1 cellular context compared by ENCODE assay signal in genomic region chr4:78138252-78138651, GRCh38.
TF ChIP-seq lines count a peak whose summit lies in the region.

No MANE protein-coding gene starts in this region.

TF ChIP-seq in HepG2, 621 proteins besides CTCF, POLR2A, EP300 and RAD21 (continued from another document and continues in another):
- TF ChIP-seq ZBTB34 (CRISPR knock-in tag; IDR thresholded peaks at IDR 0.05) (no peak), ZFP36L1 (CRISPR knock-in tag; IDR thresholded peaks at IDR 0.05) (no peak), HOXA7 (CRISPR knock-in tag; IDR thresholded peaks at IDR 0.05) (no peak), PTBP1 (IDR thresholded peaks at IDR 0.05; ENCODE audit: low read depth, low read length, poor library complexity, severe bottlenecking) (no peak), SOX6 (IDR thresholded peaks at IDR 0.05) (no peak), SOX6 (CRISPR knock-in tag; IDR thresholded peaks at IDR 0.05) (0 out of 2 replicates have a peak, but pooled peaks have one; percentile 19), ZNF260 (CRISPR knock-in tag; IDR thresholded peaks at IDR 0.05; ENCODE audit: borderline replicate concordance, low read depth) (no peak), ELF4 (CRISPR knock-in tag; IDR thresholded peaks at IDR 0.05; ENCODE audit: borderline replicate concordance) (no peak), HNF4G (IDR thresholded peaks at IDR 0.05; ENCODE audit: borderline replicate concordance, low read depth, low read length) (0 out of 2 replicates have a peak, but pooled peaks have one; percentile 17), HNF4G (CRISPR knock-in tag; IDR thresholded peaks at IDR 0.05; ENCODE audit: borderline replicate concordance, low read depth) (no peak), HMG20A (CRISPR knock-in tag; IDR thresholded peaks at IDR 0.05; ENCODE audit: borderline replicate concordance) (peak; percentile 19; the same call in 1 of the 2 replicates), ZNF841 (CRISPR knock-in tag; IDR thresholded peaks at IDR 0.05; ENCODE audit: borderline replicate concordance) (no peak), HINFP (CRISPR knock-in tag; IDR thresholded peaks at IDR 0.05; ENCODE audit: low read depth) (no peak), FOXJ3 (CRISPR knock-in tag; IDR thresholded peaks at IDR 0.05; ENCODE audit: borderline replicate concordance) (peak; percentile 51; the same call in 1 of the 2 replicates), ZNF484 (CRISPR knock-in tag; IDR thresholded peaks at IDR 0.05; ENCODE audit: borderline replicate concordance, low read depth) (no peak), ZNF816 (CRISPR knock-in tag; IDR thresholded peaks at IDR 0.05; ENCODE audit: borderline replicate concordance) (no peak), NR3C1 (CRISPR knock-in tag; IDR thresholded peaks at IDR 0.05) (no peak), ATM (IDR thresholded peaks at IDR 0.05; ENCODE audit: borderline replicate concordance) (no peak), ZNF24 (IDR thresholded peaks at IDR 0.05) (no peak), HNF4A (CRISPR knock-in tag; IDR thresholded peaks at IDR 0.05) (peak; percentile 81), ZNF737 (CRISPR knock-in tag; IDR thresholded peaks at IDR 0.05; ENCODE audit: borderline replicate concordance) (no peak), GTF2F1 (IDR thresholded peaks at IDR 0.05; ENCODE audit: low read length) (no peak), TCF12 (IDR thresholded peaks at IDR 0.05) (no peak), TCF12 (CRISPR knock-in tag; IDR thresholded peaks at IDR 0.05) (no peak), JUND (CRISPR knock-in tag; IDR thresholded peaks at IDR 0.05) (no peak), ZNF703 (CRISPR knock-in tag; IDR thresholded peaks at IDR 0.05; ENCODE audit: borderline replicate concordance) (no peak), ZIK1 (CRISPR knock-in tag; IDR thresholded peaks at IDR 0.05; ENCODE audit: borderline replicate concordance, low read depth) (no peak), HNRNPLL (IDR thresholded peaks at IDR 0.05; ENCODE audit: low read depth, low read length, poor library complexity, severe bottlenecking) (no peak), GATAD2A (CRISPR knock-in tag; IDR thresholded peaks at IDR 0.05) (peak; percentile 66), TERF1 (CRISPR knock-in tag; IDR thresholded peaks at IDR 0.05) (no peak), ZFP37 (CRISPR knock-in tag; IDR thresholded peaks at IDR 0.05; ENCODE audit: borderline replicate concordance) (no peak), ZNF549 (CRISPR knock-in tag; IDR thresholded peaks at IDR 0.05) (no peak), RFX1 (IDR thresholded peaks at IDR 0.05) (no peak), HOMEZ (CRISPR knock-in tag; IDR thresholded peaks at IDR 0.05; ENCODE audit: low read depth) (no peak), NR2F6 (IDR thresholded peaks at IDR 0.05) (no peak), NR2F6 (CRISPR knock-in tag; IDR thresholded peaks at IDR 0.05) (no peak), ZNF609 (CRISPR knock-in tag; IDR thresholded peaks at IDR 0.05; ENCODE audit: borderline replicate concordance) (no peak), TCF7 (IDR thresholded peaks at IDR 0.05; ENCODE audit: low read depth) (peak; percentile 25; the same call in 1 of the 2 replicates), NR2C2 (CRISPR knock-in tag; IDR thresholded peaks at IDR 0.05; ENCODE audit: borderline replicate concordance) (no peak), ZBTB42 (CRISPR knock-in tag; IDR thresholded peaks at IDR 0.05) (no peak), ATF4 (CRISPR knock-in tag; IDR thresholded peaks at IDR 0.05) (no peak), NFKBIZ (CRISPR knock-in tag; IDR thresholded peaks at IDR 0.05) (no peak), ZNF616 (CRISPR knock-in tag; IDR thresholded peaks at IDR 0.05; ENCODE audit: low read depth) (no peak)
- TF ChIP-seq, protein P1, sequence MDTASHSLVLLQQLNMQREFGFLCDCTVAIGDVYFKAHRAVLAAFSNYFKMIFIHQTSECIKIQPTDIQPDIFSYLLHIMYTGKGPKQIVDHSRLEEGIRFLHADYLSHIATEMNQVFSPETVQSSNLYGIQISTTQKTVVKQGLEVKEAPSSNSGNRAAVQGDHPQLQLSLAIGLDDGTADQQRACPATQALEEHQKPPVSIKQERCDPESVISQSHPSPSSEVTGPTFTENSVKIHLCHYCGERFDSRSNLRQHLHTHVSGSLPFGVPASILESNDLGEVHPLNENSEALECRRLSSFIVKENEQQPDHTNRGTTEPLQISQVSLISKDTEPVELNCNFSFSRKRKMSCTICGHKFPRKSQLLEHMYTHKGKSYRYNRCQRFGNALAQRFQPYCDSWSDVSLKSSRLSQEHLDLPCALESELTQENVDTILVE (CRISPR knock-in tag; IDR thresholded peaks at IDR 0.05) = no peak
- TF ChIP-seq, protein P2, sequence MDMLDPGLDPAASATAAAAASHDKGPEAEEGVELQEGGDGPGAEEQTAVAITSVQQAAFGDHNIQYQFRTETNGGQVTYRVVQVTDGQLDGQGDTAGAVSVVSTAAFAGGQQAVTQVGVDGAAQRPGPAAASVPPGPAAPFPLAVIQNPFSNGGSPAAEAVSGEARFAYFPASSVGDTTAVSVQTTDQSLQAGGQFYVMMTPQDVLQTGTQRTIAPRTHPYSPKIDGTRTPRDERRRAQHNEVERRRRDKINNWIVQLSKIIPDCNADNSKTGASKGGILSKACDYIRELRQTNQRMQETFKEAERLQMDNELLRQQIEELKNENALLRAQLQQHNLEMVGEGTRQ (IDR thresholded peaks at IDR 0.05; ENCODE audit: low read depth, low read length) = no peak
- TF ChIP-seq, protein P2 (CRISPR knock-in tag; IDR thresholded peaks at IDR 0.05; ENCODE audit: borderline replicate concordance) = no peak
- TF ChIP-seq, protein P3, sequence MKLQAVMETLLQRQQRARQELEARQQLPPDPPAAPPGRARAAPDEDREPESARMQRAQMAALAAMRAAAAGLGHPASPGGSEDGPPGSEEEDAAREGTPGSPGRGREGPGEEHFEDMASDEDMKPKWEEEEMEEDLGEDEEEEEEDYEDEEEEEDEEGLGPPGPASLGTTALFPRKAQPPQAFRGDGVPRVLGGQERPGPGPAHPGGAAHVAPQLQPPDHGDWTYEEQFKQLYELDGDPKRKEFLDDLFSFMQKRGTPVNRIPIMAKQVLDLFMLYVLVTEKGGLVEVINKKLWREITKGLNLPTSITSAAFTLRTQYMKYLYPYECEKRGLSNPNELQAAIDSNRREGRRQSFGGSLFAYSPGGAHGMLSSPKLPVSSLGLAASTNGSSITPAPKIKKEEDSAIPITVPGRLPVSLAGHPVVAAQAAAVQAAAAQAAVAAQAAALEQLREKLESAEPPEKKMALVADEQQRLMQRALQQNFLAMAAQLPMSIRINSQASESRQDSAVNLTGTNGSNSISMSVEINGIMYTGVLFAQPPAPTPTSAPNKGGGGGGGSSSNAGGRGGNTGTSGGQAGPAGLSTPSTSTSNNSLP (IDR thresholded peaks at IDR 0.05; ENCODE audit: low read depth, low read length) = peak; percentile 58
- TF ChIP-seq, protein P4, sequence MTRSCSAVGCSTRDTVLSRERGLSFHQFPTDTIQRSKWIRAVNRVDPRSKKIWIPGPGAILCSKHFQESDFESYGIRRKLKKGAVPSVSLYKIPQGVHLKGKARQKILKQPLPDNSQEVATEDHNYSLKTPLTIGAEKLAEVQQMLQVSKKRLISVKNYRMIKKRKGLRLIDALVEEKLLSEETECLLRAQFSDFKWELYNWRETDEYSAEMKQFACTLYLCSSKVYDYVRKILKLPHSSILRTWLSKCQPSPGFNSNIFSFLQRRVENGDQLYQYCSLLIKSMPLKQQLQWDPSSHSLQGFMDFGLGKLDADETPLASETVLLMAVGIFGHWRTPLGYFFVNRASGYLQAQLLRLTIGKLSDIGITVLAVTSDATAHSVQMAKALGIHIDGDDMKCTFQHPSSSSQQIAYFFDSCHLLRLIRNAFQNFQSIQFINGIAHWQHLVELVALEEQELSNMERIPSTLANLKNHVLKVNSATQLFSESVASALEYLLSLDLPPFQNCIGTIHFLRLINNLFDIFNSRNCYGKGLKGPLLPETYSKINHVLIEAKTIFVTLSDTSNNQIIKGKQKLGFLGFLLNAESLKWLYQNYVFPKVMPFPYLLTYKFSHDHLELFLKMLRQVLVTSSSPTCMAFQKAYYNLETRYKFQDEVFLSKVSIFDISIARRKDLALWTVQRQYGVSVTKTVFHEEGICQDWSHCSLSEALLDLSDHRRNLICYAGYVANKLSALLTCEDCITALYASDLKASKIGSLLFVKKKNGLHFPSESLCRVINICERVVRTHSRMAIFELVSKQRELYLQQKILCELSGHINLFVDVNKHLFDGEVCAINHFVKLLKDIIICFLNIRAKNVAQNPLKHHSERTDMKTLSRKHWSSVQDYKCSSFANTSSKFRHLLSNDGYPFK (CRISPR knock-in tag; IDR thresholded peaks at IDR 0.05; ENCODE audit: borderline replicate concordance) = no peak
